Comparison of ENCODE assay signal across 33 cellular contexts in the genomic region with DNA sequence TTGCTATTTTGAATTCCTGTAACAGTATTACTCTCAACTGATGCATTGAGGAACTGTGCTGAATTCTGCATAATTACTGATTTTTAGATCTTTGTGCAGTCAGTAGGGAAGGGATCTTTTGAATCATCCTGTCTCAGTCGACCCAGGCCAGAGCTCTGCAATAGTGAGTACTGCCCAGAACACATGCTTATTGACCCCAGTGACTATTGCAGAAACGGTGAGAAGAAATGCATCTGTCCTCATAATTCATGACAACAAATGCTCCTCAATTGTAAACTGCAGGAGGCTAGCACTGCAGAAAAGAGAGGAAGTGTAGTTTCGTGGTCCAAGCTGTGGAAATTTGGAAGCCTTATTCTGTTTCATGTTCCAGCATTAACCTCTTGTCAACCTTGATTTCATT. TPM values are rescaled to one million over a fixed set of nuclear protein-coding genes. Genes with fewer than 3 reads are reported as not detected.
"Had no signal": no experiment of that assay in that cellular context is flagged by ENCODE, and none has a peak within 500 bp of the region (broad histone marks: within the 10 kb centered on the region; RNA-seq: fewer than 3 reads in every experiment).

No MANE protein-coding gene starts in this region.

- H3K27ac ChIP-seq: brain microvascular endothelial cell, colonic mucosa, epithelial cell of prostate, esophagus squamous epithelium, VCaP had no signal

- H3K4me3 ChIP-seq: colonic mucosa, esophagus squamous epithelium had no signal

- FAIRE-seq: astrocyte, endometrium, endothelial cell of umbilical vein, frontal cortex had no signal

- H3K4me3 Mint-ChIP-seq: activated CD8-positive, alpha-beta T cell treated with anti-CD3 and anti-CD28 coated beads for 36 hours; activated naive CD8-positive, alpha-beta T cell; activated T-cell treated with anti-CD3 and anti-CD28 coated beads, Interleukin-2, amount 50 U/mL, for 4 hours; activated T-helper 17 cell treated with anti-CD3 and anti-CD28 coated beads, Interleukin-2, amount 50 U/mL, for 72 hours; WTC11 had no signal

- H3K9me3 Mint-ChIP-seq: activated CD8-positive, alpha-beta T cell treated with anti-CD3 and anti-CD28 coated beads for 36 hours; activated T-cell treated with anti-CD3 and anti-CD28 coated beads, Interleukin-2, amount 50 U/mL, for 4 hours; WTC11 had no signal

- H3K36me3 ChIP-seq: brain microvascular endothelial cell, colonic mucosa had no signal

- H3K36me3 Mint-ChIP-seq: activated naive CD8-positive, alpha-beta T cell; WTC11 had no signal

- H3K27ac Mint-ChIP-seq: activated CD8-positive, alpha-beta T cell treated with anti-CD3 and anti-CD28 coated beads for 36 hours; activated naive CD8-positive, alpha-beta T cell; activated T-helper 17 cell treated with anti-CD3 and anti-CD28 coated beads, Interleukin-2, amount 50 U/mL, for 72 hours; WTC11 had no signal

- H3K27me3 Mint-ChIP-seq: activated naive CD8-positive, alpha-beta T cell; activated T-helper 17 cell treated with anti-CD3 and anti-CD28 coated beads, Interleukin-2, amount 50 U/mL, for 72 hours had no signal

- DNase-seq: activated CD4-positive, alpha-beta T cell treated with anti-CD3 and anti-CD28 coated beads for 48 hours; activated CD4-positive, alpha-beta T cell treated with anti-CD3 and anti-CD28 coated beads, Interleukin-2, amount 50 U/mL, for 1 hour; activated CD4-positive, alpha-beta T cell treated with anti-CD3 and anti-CD28 coated beads, Interleukin-2, amount 50 U/mL, for 48 hours; activated CD8-positive, alpha-beta memory T cell treated with anti-CD3 and anti-CD28 coated beads for 24 hours; activated CD8-positive, alpha-beta T cell treated with anti-CD3 and anti-CD28 coated beads for 36 hours; activated effector memory CD4-positive, alpha-beta T cell treated with Interleukin-2 at 50 U/mL for 16 hours; activated gamma-delta T cell treated with Interleukin-2 at 50 U/mL for 16 hours; activated naive CD4-positive, alpha-beta T cell treated with anti-CD3 and anti-CD28 coated beads, Interleukin-2, amount 50 U/mL, for 16 hours; activated naive CD4-positive, alpha-beta T cell treated with Interleukin-2 at 50 U/mL for 16 hours; activated T-cell treated with anti-CD3 and anti-CD28 coated beads, Interleukin-2, amount 50 U/mL, for 4 hours; amniotic stem cell; anterior cingulate cortex; brain microvascular endothelial cell; caudate nucleus; cerebellar nuclear complex; colonic mucosa; effector CD8-positive, alpha-beta T cell; esophagus squamous epithelium; foreskin fibroblast; head of caudate nucleus; T-helper 1 cell; T-helper 2 cell had no signal

- H3K27me3 ChIP-seq: brain microvascular endothelial cell, colonic mucosa, esophagus squamous epithelium had no signal

- H3K4me1 ChIP-seq: colonic mucosa, esophagus squamous epithelium had no signal

- H3K9me3 ChIP-seq: colonic mucosa, esophagus squamous epithelium had no signal

- ATAC-seq: activated CD4-positive, CD25-positive, alpha-beta regulatory T cell treated with anti-CD3 and anti-CD28 coated beads, Interleukin-2, amount 50 U/mL, for 24 hours; activated CD8-positive, alpha-beta T cell treated with anti-CD3 and anti-CD28 coated beads for 36 hours; activated T-cell treated with anti-CD3 and anti-CD28 coated beads, Interleukin-2, amount 50 U/mL, for 4 hours; activated T-helper 17 cell treated with anti-CD3 and anti-CD28 coated beads, Interleukin-2, amount 50 U/mL, for 72 hours; WTC11 had no signal

RNA-seq across cellular contexts. Expression of gene EDARADD, which starts 19.6 kb away (rescaled TPM):
- total RNA-seq: endothelial cell of umbilical vein, fibroblast of lung had no signal
- polyA plus RNA-seq: endothelial cell of umbilical vein, fibroblast of lung had no signal
